ENCODE assay signal across 17 cellular contexts in genomic region chr14:83006071-83006670, GRCh38.
A peak's percentile ranks its signal among the peaks of the same experiment; 100 is the strongest.
DNase-seq lines count a peak whose midpoint lies in the region; ATAC-seq and TF ChIP-seq lines count a peak whose summit lies in the region.
"Had no signal": no experiment of that assay in that cellular context is flagged by ENCODE, and none has a peak within 500 bp of the region (broad histone marks: within the 10 kb centered on the region; RNA-seq: fewer than 3 reads in every experiment).

No MANE protein-coding gene starts in this region.

- H3K36me3 ChIP-seq in hepatocyte (replicated peaks; ENCODE audit: insufficient read depth, low read depth) = no peaks in the 10 kb centered on the region
- no peaks in the 10 kb centered on the region for H3K36me3 ChIP-seq in stomach
- H3K36me3 ChIP-seq: BLaER1 treated with 17β-estradiol and CSF1 and Interleukin-3, amounts not matched to agents 10 nM and 100 nM had no signal

- no peak overlapping the region for H3K4me2 ChIP-seq in hepatocyte
- H3K4me2 ChIP-seq: BLaER1 treated with 17β-estradiol and CSF1 and Interleukin-3, amounts not matched to agents 10 nM and 100 nM had no signal

- no peaks in the 10 kb centered on the region for H3K4me1 ChIP-seq in hepatocyte (ENCODE audit: insufficient read depth)
- H3K4me1 ChIP-seq in stomach = no peaks in the 10 kb centered on the region
- H3K4me1 ChIP-seq: BLaER1 treated with 17β-estradiol and CSF1 and Interleukin-3, amounts not matched to agents 10 nM and 100 nM had no signal

- DNase-seq in NCI-H345 (lab: John Stamatoyannopoulos, UW) = peak; percentile 0
- DNase-seq in NCI-H345 treated with DMSO at 0.1 percent for 48 hours (lab: John Stamatoyannopoulos, UW; ENCODE audit: unreplicated experiment) = no peak
- peak; percentile 45 for DNase-seq in NCI-H82 (lab: John Stamatoyannopoulos, UW)
- DNase-seq in hepatocyte (ENCODE audit: low spot score) = peak; percentile 8
- DNase-seq in stomach = peak; percentile 74
- DNase-seq in progenitor cell of endocrine pancreas (ENCODE audit: low spot score, unreplicated experiment) = no peak
- DNase-seq in T1000 (lab: John Stamatoyannopoulos, UW) = no peak
- DNase-seq: CD8-positive, alpha-beta memory T cell; DMS 273 treated with DMSO at 0.1 percent for 48 hours; H7; KBM-7; NCI-H146; NCI-H2081; NCI-H774 had no signal

- peaks cover 3% of the 10 kb centered on the region for H3K4me1 Mint-ChIP-seq in progenitor cell of endocrine pancreas (ENCODE audit: low read depth)
- H3K4me1 Mint-ChIP-seq: CD8-positive, alpha-beta memory T cell had no signal

- WGBS in hepatocyte (ENCODE audit: low lambda C conversion rate, missing lambda C conversion rate) = 20% methylated on average over 1 of the region's 1 CpG
- WGBS in stomach, 5 donors = 25 to 43% (median 33%) methylated on average over 1 of the region's 1 CpG

- H4K20me1 ChIP-seq in hepatocyte (ENCODE audit: insufficient read depth, poor library complexity, severe bottlenecking) = no peaks in the 10 kb centered on the region
- H4K20me1 ChIP-seq: BLaER1 treated with 17β-estradiol and CSF1 and Interleukin-3, amounts not matched to agents 10 nM and 100 nM had no signal

- TF ChIP-seq CTCF in hepatocyte (IDR thresholded peaks at IDR 0.05; ENCODE audit: poor library complexity) (no peak), stomach (IDR thresholded peaks at IDR 0.05) (no peak), progenitor cell of endocrine pancreas (IDR thresholded peaks at IDR 0.05; ENCODE audit: unreplicated experiment) (no peak)

- H3K9me3 ChIP-seq in hepatocyte (ENCODE audit: low read depth) = no peaks in the 10 kb centered on the region
- H3K9me3 ChIP-seq in stomach = peaks cover 0 to 18% (median 5%) of the 10 kb centered on the region in 4 donors

- H3K27ac Mint-ChIP-seq in progenitor cell of endocrine pancreas = no peak overlapping the region
- H3K27ac Mint-ChIP-seq: CD8-positive, alpha-beta memory T cell had no signal

- ATAC-seq in HG03159 (IDR thresholded peaks at IDR 0.05; ENCODE audit: unreplicated experiment) = no peak
- ATAC-seq: SK-N-SH treated with all-trans-retinoic acid at 6 μM for 48 hours had no signal

- no peak overlapping the region for H2AFZ ChIP-seq in hepatocyte

- H3K27me3 ChIP-seq in hepatocyte (no peaks in the 10 kb centered on the region), stomach (no peaks in the 10 kb centered on the region)
- H3K27me3 ChIP-seq: BLaER1 treated with 17β-estradiol and CSF1 and Interleukin-3, amounts not matched to agents 10 nM and 100 nM had no signal

- H3K27ac ChIP-seq in hepatocyte (no peak overlapping the region), stomach (no peak overlapping the region)
- H3K27ac ChIP-seq: BLaER1 treated with 17β-estradiol and CSF1 and Interleukin-3, amounts not matched to agents 10 nM and 100 nM had no signal

- peaks cover 15% of the 10 kb centered on the region for H3K9me3 Mint-ChIP-seq in progenitor cell of endocrine pancreas (ENCODE audit: low read depth)

- TF ChIP-seq EP300 in stomach (IDR thresholded peaks at IDR 0.05) = no peak

- intact Hi-C loops in stomach (cut with DNase I; ENCODE audit: low total_unique reads) = no loop called here

- no peaks in the 10 kb centered on the region for H3K27me3 Mint-ChIP-seq in progenitor cell of endocrine pancreas
- H3K27me3 Mint-ChIP-seq: CD8-positive, alpha-beta memory T cell had no signal

- H3K36me3 Mint-ChIP-seq in progenitor cell of endocrine pancreas (ENCODE audit: insufficient read depth) = no peaks in the 10 kb centered on the region
- H3K36me3 Mint-ChIP-seq: CD8-positive, alpha-beta memory T cell had no signal

- H3K9me2 ChIP-seq in hepatocyte (replicated peaks; ENCODE audit: insufficient read depth) = no peaks in the 10 kb centered on the region

- H3K4me3 Mint-ChIP-seq in progenitor cell of endocrine pancreas (ENCODE audit: low read depth) = no peak overlapping the region
- H3K4me3 Mint-ChIP-seq: CD8-positive, alpha-beta memory T cell had no signal

- no peak for TF ChIP-seq POLR2A in stomach (IDR thresholded peaks at IDR 0.05)

- no peaks in the 10 kb centered on the region for H3K79me2 ChIP-seq in hepatocyte

- H3K4me3 ChIP-seq in hepatocyte (no peak overlapping the region), stomach (no peak overlapping the region)
- H3K4me3 ChIP-seq: BLaER1 treated with 17β-estradiol and CSF1 and Interleukin-3, amounts not matched to agents 10 nM and 100 nM had no signal

Comparison
In these comparisons a context has a peak if more than half of its experiments do, and no peak if none do; other contexts are left out.
1. DNase-seq: peak in NCI-H345 (single experiment), NCI-H82 (single experiment), hepatocyte (single experiment) and stomach (single experiment); none in NCI-H345 treated with DMSO at 0.1 percent for 48 hours (single experiment), progenitor cell of endocrine pancreas (single experiment) and T1000 (single experiment).